In genomic region chr9:36191696-36192095, GRCh38 we compare ENCODE assay signal across 7 cellular contexts. TPM values are rescaled to one million over a fixed set of nuclear protein-coding genes. Genes with fewer than 3 reads are reported as not detected.
DNase-seq lines count a peak whose midpoint lies in the region; ATAC-seq and TF ChIP-seq lines count a peak whose summit lies in the region.

No MANE protein-coding gene starts in this region.

- peaks cover 12 to 20% of the 10 kb centered on the region in 2 experiments for H3K4me1 ChIP-seq in HCT116 (ENCODE audit: control insufficient read depth in 1 of 2, insufficient read depth in 2 of 2, low read length in 2 of 2)
- H3K4me1 ChIP-seq in skeletal muscle satellite cell (ENCODE audit: control insufficient read depth, insufficient read depth, low read length), result peaks cover 42% of the 10 kb centered on the region

- TF ChIP-seq CTCF in HCT116 (IDR thresholded peaks at IDR 0.05 in 2 of 3, conservative IDR thresholded peaks at IDR 0.05 in 1 of 3; ENCODE audit: borderline replicate concordance in 1 of 3, insufficient read depth in 1 of 3, low read depth in 2 of 3, low read length in 2 of 3), result no peak
- no peak for TF ChIP-seq CTCF in fibroblast of villous mesenchyme (IDR thresholded peaks at IDR 0.05; ENCODE audit: insufficient read depth, low read depth, low read length)

- H3K79me2 ChIP-seq in HCT116 (ENCODE audit: insufficient read depth, low read length), result peaks cover 54% of the 10 kb centered on the region

- DNase-seq in HCT116 (ENCODE audit: low read depth, low spot score), result no peak
- no peak for DNase-seq in SK-N-MC (ENCODE audit: low read depth, low spot score)
- DNase-seq in fibroblast of villous mesenchyme (ENCODE audit: low read depth), result no peak
- DNase-seq in NCI-H1436 treated with DMSO at 0.1 percent for 48 hours (lab: John Stamatoyannopoulos, UW), result no peak
- no peak for DNase-seq in KG1 (lab: John Stamatoyannopoulos, UW)

- no peak for TF ChIP-seq RAD21 in HCT116 (IDR thresholded peaks at IDR 0.05; ENCODE audit: low read depth)

- H3K36me3 ChIP-seq in HCT116 (ENCODE audit: control insufficient read depth in 1 of 2, insufficient read depth in 2 of 2, low read length in 2 of 2), result peaks cover 0 to 10% of the 10 kb centered on the region in 2 experiments; a peak in 2 of 4 replicates
- peaks cover 16% of the 10 kb centered on the region for H3K36me3 ChIP-seq in SK-N-MC (ENCODE audit: insufficient read depth, low read length)
- peaks cover 9% of the 10 kb centered on the region for H3K36me3 ChIP-seq in skeletal muscle satellite cell (ENCODE audit: insufficient read depth, low read length)

- no peaks in the 10 kb centered on the region for H3K27me3 ChIP-seq in HCT116 (ENCODE audit: insufficient read depth, low read length)
- no peaks in the 10 kb centered on the region for H3K27me3 ChIP-seq in skeletal muscle satellite cell (ENCODE audit: control insufficient read depth, insufficient read depth, low read length)

- intact Hi-C loops in HCT116 (cut with micrococcal nuclease), result no loop called here

- H3K27ac ChIP-seq in HCT116 (ENCODE audit: low read depth, low read length) (peak overlapping the region; percentile 80), SK-N-MC (no peak overlapping the region)

- H3K9me3 ChIP-seq in HCT116 (ENCODE audit: control insufficient read depth in 1 of 2, insufficient read depth in 1 of 2, low read depth in 1 of 2, low read length in 2 of 2), result no peaks in the 10 kb centered on the region
- H3K9me3 ChIP-seq in SK-N-MC (ENCODE audit: low read depth, low read length), result no peaks in the 10 kb centered on the region
- no peaks in the 10 kb centered on the region for H3K9me3 ChIP-seq in skeletal muscle satellite cell (replicated peaks; ENCODE audit: low read length)

- H3K4me2 ChIP-seq in HCT116 (ENCODE audit: low read length) (peak overlapping the region; percentile 86), skeletal muscle satellite cell (ENCODE audit: low read length) (peak overlapping the region; percentile 92)

- CTCF ChIA-PET in HCT116 (lab: Charles Lee), result no interaction called here

- no peak for TF ChIP-seq POLR2A in HCT116 (IDR thresholded peaks at IDR 0.05; ENCODE audit: borderline replicate concordance, extremely low read depth, insufficient read depth, insufficient read length)

- POLR2A ChIA-PET in HCT116 (lab: Charles Lee), result interaction anchor here (1.6 to 2.5 kb wide), 2 partner anchors 10 to 16 kb away, joined by 5 to 13 read pairs; no protein-coding TSS in a partner anchor

- RAD21 ChIA-PET in HCT116 (lab: Charles Lee; ENCODE audit: low non-redundant PET in 1 of 2, low total read pairs in 2 of 2, uncharacterized antibody in 2 of 2, unreplicated experiment in 2 of 2), result no interaction called here

- H3K9me2 ChIP-seq in HCT116 (ENCODE audit: insufficient read depth), result no peaks in the 10 kb centered on the region

- BruUV-seq in HCT116 (replicated peaks; lab: Mats Ljungman, UMichigan), result no TSS peak

- H3K4me3 ChIP-seq in HCT116 (replicated peaks in 1 of 2; ENCODE audit: low read depth in 1 of 2, low read length in 2 of 2) (peak overlapping the region; percentile 87 to 91), SK-N-MC (peak overlapping the region; percentile 98), fibroblast of villous mesenchyme (ENCODE audit: low read depth, low read length) (peak overlapping the region; percentile 93), skeletal muscle satellite cell (ENCODE audit: low read length) (peak overlapping the region; percentile 95)

- H4K20me1 ChIP-seq in HCT116 (ENCODE audit: insufficient read depth), result 0 out of 2 replicates have a peak, but pooled peaks cover 5% of the 10 kb centered on the region

- ATAC-seq in HCT116, result no peak
- ATAC-seq in GM18867 (IDR thresholded peaks at IDR 0.05; ENCODE audit: unreplicated experiment), result no peak

- peak overlapping the region; percentile 89 for H3K9ac ChIP-seq in HCT116 (ENCODE audit: low read length)
- peak overlapping the region; percentile 92 for H3K9ac ChIP-seq in SK-N-MC (ENCODE audit: insufficient read length)
- peak overlapping the region; percentile 97 for H3K9ac ChIP-seq in skeletal muscle satellite cell (ENCODE audit: low read depth, low read length)

- no peak overlapping the region for H2AFZ ChIP-seq in HCT116 (ENCODE audit: low read depth, low read length, poor library complexity, severe bottlenecking)

TF ChIP-seq in HCT116, 20 proteins besides CTCF, POLR2A, EP300 and RAD21:
- no peak for TF ChIP-seq ZFX (IDR thresholded peaks at IDR 0.05)
- TF ChIP-seq ATF3 (IDR thresholded peaks at IDR 0.05), result no peak
- no peak for TF ChIP-seq ELF1 (IDR thresholded peaks at IDR 0.05; ENCODE audit: borderline replicate concordance, low read depth)
- TF ChIP-seq SRF (IDR thresholded peaks at IDR 0.05; ENCODE audit: low read depth), result no peak
- no peak for TF ChIP-seq YY1 (IDR thresholded peaks at IDR 0.05; ENCODE audit: extremely low read depth, insufficient replicate concordance, low read depth, low read length)
- TF ChIP-seq MAX (IDR thresholded peaks at IDR 0.05), result no peak
- TF ChIP-seq ZNF274 (IDR thresholded peaks at IDR 0.05; ENCODE audit: low read depth, low read length), result no peak
- no peak for TF ChIP-seq SIN3A (IDR thresholded peaks at IDR 0.05; ENCODE audit: low read depth)
- TF ChIP-seq CEBPB (IDR thresholded peaks at IDR 0.05; ENCODE audit: low read depth), result no peak
- no peak for TF ChIP-seq ZBTB33 (IDR thresholded peaks at IDR 0.05; ENCODE audit: extremely low read depth, insufficient replicate concordance, low read length)
- TF ChIP-seq REST (IDR thresholded peaks at IDR 0.05; ENCODE audit: low read depth), result no peak
- no peak for TF ChIP-seq FOSL1 (IDR thresholded peaks at IDR 0.05; ENCODE audit: low read depth)
- no peak for TF ChIP-seq EZH2phosphoT487 (IDR thresholded peaks at IDR 0.05; ENCODE audit: borderline replicate concordance)
- no peak for TF ChIP-seq CBX3 (IDR thresholded peaks at IDR 0.05; ENCODE audit: low read depth)
- TF ChIP-seq POLR2AphosphoS5 (IDR thresholded peaks at IDR 0.05; ENCODE audit: low read depth, low read length), result no peak
- TF ChIP-seq EZH2 (IDR thresholded peaks at IDR 0.05), result no peak
TF ChIP-seq in HCT116: peak in this region for 0.

RNA-seq across cellular contexts. Expression of gene CLTA, which starts 1.0 kb away (rescaled TPM):
- total RNA-seq in HCT116 (2021; ENCODE audit: unreplicated experiment), result 152 TPM
- polyA plus RNA-seq in HCT116 (2012), result 139 and 184 TPM in 2 replicates
- total RNA-seq in fibroblast of villous mesenchyme, result 194 and 265 TPM in 2 replicates
- 248 and 256 TPM in 2 replicates for total RNA-seq in skeletal muscle satellite cell (2012; rRNA removed)

RNA-seq across cellular contexts. Expression of gene CCIN, which starts 22.5 kb away (rescaled TPM):
- total RNA-seq in HCT116 (2021; ENCODE audit: unreplicated experiment), result 0.20 TPM
- 0.05 and 0.12 TPM in 2 replicates for polyA plus RNA-seq in HCT116 (2012)
- total RNA-seq in fibroblast of villous mesenchyme, result 0.43 and 2.3 TPM in 2 replicates
- 0.25 and 1.1 TPM in 2 replicates for total RNA-seq in skeletal muscle satellite cell (2012; rRNA removed)

RNA-seq across cellular contexts. Expression of gene GLIPR2, which starts 55.2 kb away (rescaled TPM):
- total RNA-seq in HCT116 (2021; ENCODE audit: unreplicated experiment), result 14.5 TPM
- 8.2 and 11.6 TPM in 2 replicates for polyA plus RNA-seq in HCT116 (2012)
- total RNA-seq in fibroblast of villous mesenchyme, result 29.4 and 55.7 TPM in 2 replicates
- total RNA-seq in skeletal muscle satellite cell (2012; rRNA removed), result 15.2 and 37.6 TPM in 2 replicates
